25 cellular contexts compared by ENCODE assay signal in the genomic region with DNA sequence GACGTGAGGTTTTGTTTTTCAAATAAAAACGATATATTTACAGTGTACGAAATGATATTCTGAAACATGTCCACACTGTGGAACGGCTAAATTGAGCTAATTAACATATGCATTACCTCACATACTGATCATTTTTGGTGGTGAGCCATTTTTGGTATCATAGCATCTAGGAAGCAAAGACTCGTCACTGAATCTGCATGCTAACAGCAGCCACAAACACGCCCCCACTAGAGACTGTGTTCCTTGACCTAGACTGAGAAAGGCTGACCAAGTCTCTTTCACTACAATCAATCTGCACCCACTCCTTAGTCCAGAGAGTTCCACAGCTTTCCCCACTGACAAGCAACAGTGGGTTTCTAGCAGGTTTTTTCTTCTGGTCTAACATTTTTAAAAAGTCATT. TPM values are rescaled to one million over a fixed set of nuclear protein-coding genes. Genes with fewer than 3 reads are reported as not detected.
DNase-seq lines count a peak whose midpoint lies in the region; ATAC-seq and TF ChIP-seq lines count a peak whose summit lies in the region.
"Had no signal": no experiment of that assay in that cellular context is flagged by ENCODE, and none has a peak within 500 bp of the region (broad histone marks: within the 10 kb centered on the region; RNA-seq: fewer than 3 reads in every experiment).

No MANE protein-coding gene starts in this region.

- H3F3A ChIP-seq in smooth muscle cell (ENCODE audit: low read depth) = peaks cover 8% of the 10 kb centered on the region

- H3K36me3 Mint-ChIP-seq in activated naive CD4-positive, alpha-beta T cell treated with anti-CD3 and anti-CD28 coated beads, Interleukin-2, amount 50 U/mL, for 72 hours = peaks cover 0 to 12% of the 10 kb centered on the region in 2 donors

- 83% methylated on average over 6 of the region's 6 CpGs for WGBS in smooth muscle cell (ENCODE audit: low lambda C conversion rate)

- no peaks in the 10 kb centered on the region for H3K27me3 ChIP-seq in KMS-11 (ENCODE audit: insufficient read depth, low read depth)
- H3K27me3 ChIP-seq in smooth muscle cell (ENCODE audit: low read depth) = no peaks in the 10 kb centered on the region
- H3K27me3 ChIP-seq: right lobe of liver had no signal

- H3K4me2 ChIP-seq in KMS-11 = peak overlapping the region; percentile 88
- no peak overlapping the region for H3K4me2 ChIP-seq in smooth muscle cell

- no peaks in the 10 kb centered on the region for H3K9me3 Mint-ChIP-seq in activated naive CD4-positive, alpha-beta T cell treated with anti-CD3 and anti-CD28 coated beads, Interleukin-2, amount 50 U/mL, for 72 hours
- H3K9me3 Mint-ChIP-seq: activated B cell treated with CpG ODN at 0.5 μM for 24 hours; CD4-positive, CD25-positive, alpha-beta regulatory T cell; dendritic cell treated with granulocyte-macrophage colony-stimulating factor and Interleukin-4, amounts not matched to agents 40 ng/mL and 50 ng/mL, for 4 days; naive thymus-derived CD4-positive, alpha-beta T cell had no signal

- H3K27ac Mint-ChIP-seq in activated naive CD4-positive, alpha-beta T cell treated with anti-CD3 and anti-CD28 coated beads, Interleukin-2, amount 50 U/mL, for 72 hours = peak overlapping the region; percentile 60 to 81
- H3K27ac Mint-ChIP-seq: activated B cell treated with CpG ODN at 0.5 μM for 24 hours; CD4-positive, CD25-positive, alpha-beta regulatory T cell; dendritic cell treated with granulocyte-macrophage colony-stimulating factor and Interleukin-4, amounts not matched to agents 40 ng/mL and 50 ng/mL, for 4 days had no signal

- H3K9me3 ChIP-seq in smooth muscle cell (replicated peaks; ENCODE audit: low read depth) = no peaks in the 10 kb centered on the region
- H3K9me3 ChIP-seq: right lobe of liver had no signal

- no peak for DNase-seq in activated naive CD4-positive, alpha-beta T cell treated with anti-CD3 and anti-CD28 coated beads, Interleukin-2, amount 50 U/mL, for 72 hours (ENCODE audit: low spot score in 2 of 2)
- DNase-seq in activated naive CD4-positive, alpha-beta T cell treated with anti-CD3 and anti-CD28 coated beads, Interleukin-2, amount 50 U/mL, for 16 hours = no peak
- peak; percentile 24 for DNase-seq in astrocyte of the spinal cord (ENCODE audit: low read depth, low spot score)
- no peak for DNase-seq in smooth muscle cell (lab: John Stamatoyannopoulos, UW; ENCODE audit: unreplicated experiment)
- no peak for DNase-seq in islet precursor cell
- no peak for DNase-seq in GF-D8 (lab: John Stamatoyannopoulos, UW)
- DNase-seq in stimulated activated CD4-positive, alpha-beta T cell treated with anti-CD3 and anti-CD28 coated beads, Interleukin-15, amount 100 ng/mL, for 24 hours = no peak
- DNase-seq: activated B cell treated with CpG ODN at 0.5 μM for 24 hours; CD4-positive, CD25-positive, alpha-beta regulatory T cell; DMS153; naive thymus-derived CD4-positive, alpha-beta T cell; NCI-H1417; NCI-H2107; NCI-H510A treated with DMSO at 0.1 percent for 48 hours; right lobe of liver had no signal

- peak in 1 of 2 donors; percentile 56 for ATAC-seq in activated naive CD4-positive, alpha-beta T cell treated with anti-CD3 and anti-CD28 coated beads, Interleukin-2, amount 50 U/mL, for 72 hours
- ATAC-seq: GM12878; HCT116; naive thymus-derived CD4-positive, alpha-beta T cell; right lobe of liver had no signal

- TF ChIP-seq CTCF in KMS-11 (conservative IDR thresholded peaks at IDR 0.05; ENCODE audit: low read depth, low read length) = no peak
- no peak for TF ChIP-seq CTCF in astrocyte of the spinal cord (IDR thresholded peaks at IDR 0.05; ENCODE audit: low read depth, low read length)
- TF ChIP-seq CTCF in smooth muscle cell (IDR thresholded peaks at IDR 0.05; ENCODE audit: borderline replicate concordance, insufficient read depth, poor library complexity, severe bottlenecking) = no peak

- H2AFZ ChIP-seq in KMS-11 (ENCODE audit: low read depth) (no peak overlapping the region), smooth muscle cell (ENCODE audit: low read depth) (no peak overlapping the region)
- H2AFZ ChIP-seq: parathyroid adenoma had no signal

- H3K27ac ChIP-seq in KMS-11 = peak overlapping the region; percentile 83
- H3K27ac ChIP-seq in smooth muscle cell (ENCODE audit: low read depth) = peak overlapping the region; percentile 65
- H3K27ac ChIP-seq: parathyroid adenoma, right lobe of liver had no signal

- H4K20me1 ChIP-seq in KMS-11 (ENCODE audit: insufficient read depth) (no peaks in the 10 kb centered on the region), smooth muscle cell (ENCODE audit: low read depth) (peaks cover 57% of the 10 kb centered on the region)

- in situ Hi-C loops in astrocyte of the spinal cord (cut with HindIII; ENCODE audit: low sequenced_read_pairs) = no loop called here

- H3K9ac ChIP-seq in KMS-11 (peak overlapping the region; percentile 38; the same call in 1 of the 2 replicates), smooth muscle cell (ENCODE audit: low read depth) (peak overlapping the region; percentile 12)
- H3K9ac ChIP-seq: parathyroid adenoma had no signal

- peaks cover 69% of the 10 kb centered on the region for H3K4me1 ChIP-seq in KMS-11 (ENCODE audit: low read depth, poor library complexity, severe bottlenecking)
- no peaks in the 10 kb centered on the region for H3K4me1 ChIP-seq in smooth muscle cell (ENCODE audit: low read depth)
- H3K4me1 ChIP-seq: parathyroid adenoma, right lobe of liver had no signal

- H3K36me3 ChIP-seq in KMS-11 (ENCODE audit: insufficient read depth) = no peaks in the 10 kb centered on the region; the same call in 1 of the 2 replicates
- peaks cover 2% of the 10 kb centered on the region for H3K36me3 ChIP-seq in smooth muscle cell (ENCODE audit: low read depth)

- no peak overlapping the region for H3K4me3 ChIP-seq in KMS-11 (IDR thresholded peaks at IDR 0.05; ENCODE audit: insufficient read depth, low read depth, low read length)
- H3K4me3 ChIP-seq in astrocyte of the spinal cord (ENCODE audit: low read depth, low read length) = no peak overlapping the region
- H3K4me3 ChIP-seq in smooth muscle cell = no peak overlapping the region
- H3K4me3 ChIP-seq: GM12878, right lobe of liver had no signal

- H3K79me2 ChIP-seq in KMS-11 (ENCODE audit: insufficient read depth, low read depth) (peaks cover 55% of the 10 kb centered on the region), smooth muscle cell (ENCODE audit: low read depth) (peaks cover 30% of the 10 kb centered on the region)

RNA-seq across cellular contexts. Expression of gene NPLOC4, which starts 29.5 kb away (rescaled TPM):
- total RNA-seq in activated naive CD4-positive, alpha-beta T cell treated with anti-CD3 and anti-CD28 coated beads, Interleukin-2, amount 50 U/mL, for 72 hours = 100 to 1,000 TPM in 1 of 2 donors, 10 to 100 TPM in 1; 67.3 to 173 TPM
- 46.3 and 58.1 TPM in 2 replicates for total RNA-seq in smooth muscle cell
- polyA plus RNA-seq in smooth muscle cell = 52.0 and 60.9 TPM in 2 replicates

RNA-seq across cellular contexts. Expression of gene TSPAN10, which starts 29.6 kb away (rescaled TPM):
- total RNA-seq in activated naive CD4-positive, alpha-beta T cell treated with anti-CD3 and anti-CD28 coated beads, Interleukin-2, amount 50 U/mL, for 72 hours = under 1 TPM; 0.56 to 0.75 TPM
- total RNA-seq in smooth muscle cell = 0.67 and 2.6 TPM in 2 replicates
- polyA plus RNA-seq in smooth muscle cell = 1.2 and 3.4 TPM in 2 replicates
- total RNA-seq: CD4-positive, CD25-positive, alpha-beta regulatory T cell had no signal

RNA-seq across cellular contexts. Expression of gene PDE6G, which starts 48.9 kb away (rescaled TPM):
- total RNA-seq in activated naive CD4-positive, alpha-beta T cell treated with anti-CD3 and anti-CD28 coated beads, Interleukin-2, amount 50 U/mL, for 72 hours = 1 to 10 TPM; 5.8 to 8.1 TPM
- 1.3 and 14.5 TPM in 2 replicates for total RNA-seq in smooth muscle cell
- polyA plus RNA-seq in smooth muscle cell = 3.2 and 5.3 TPM in 2 replicates
- total RNA-seq: cardiac septum, MCF 10A, RPMI7951, SK-MEL-5, ureter had no signal

RNA-seq across cellular contexts. Expression of gene FAAP100, which starts 55.3 kb away (rescaled TPM):
- total RNA-seq in activated naive CD4-positive, alpha-beta T cell treated with anti-CD3 and anti-CD28 coated beads, Interleukin-2, amount 50 U/mL, for 72 hours = 10 to 100 TPM; 19.8 to 37.9 TPM
- total RNA-seq in smooth muscle cell = 17.9 and 19.4 TPM in 2 replicates
- polyA plus RNA-seq in smooth muscle cell = 25.4 and 28.5 TPM in 2 replicates

RNA-seq across cellular contexts. Expression of gene OXLD1, which starts 59.0 kb away (rescaled TPM):
- total RNA-seq in activated naive CD4-positive, alpha-beta T cell treated with anti-CD3 and anti-CD28 coated beads, Interleukin-2, amount 50 U/mL, for 72 hours = 10 to 100 TPM; 20.1 to 43.7 TPM
- 13.0 and 26.6 TPM in 2 replicates for total RNA-seq in smooth muscle cell
- 32.1 and 32.3 TPM in 2 replicates for polyA plus RNA-seq in smooth muscle cell
